In genomic region chr17:18042969-18043368, GRCh38 we compare ENCODE assay signal across 23 cellular contexts. TPM values are rescaled to one million over a fixed set of nuclear protein-coding genes. Genes with fewer than 3 reads are reported as not detected.
DNase-seq lines count a peak whose midpoint lies in the region; ATAC-seq and TF ChIP-seq lines count a peak whose summit lies in the region.
"Had no signal": no experiment of that assay in that cellular context is flagged by ENCODE, and none has a peak within 500 bp of the region (broad histone marks: within the 10 kb centered on the region; RNA-seq: fewer than 3 reads in every experiment).

No MANE protein-coding gene starts in this region.

- H3K27ac ChIP-seq in Karpas-422 (ENCODE audit: low read length) = no peak overlapping the region
- H3K27ac ChIP-seq: 22Rv1; BLaER1 treated with 17β-estradiol and CSF1 and Interleukin-3, amounts not matched to agents 10 nM and 100 nM had no signal

- peaks cover 15% of the 10 kb centered on the region for H3K27me3 Mint-ChIP-seq in brain
- H3K27me3 Mint-ChIP-seq in progenitor cell of endocrine pancreas = peaks cover 2% of the 10 kb centered on the region

- H3K4me3 Mint-ChIP-seq in brain = peak overlapping the region; percentile 48 to 94 (median 85)
- peak overlapping the region; percentile 7 for H3K4me3 Mint-ChIP-seq in progenitor cell of endocrine pancreas (ENCODE audit: low read depth)
- H3K4me3 Mint-ChIP-seq: H9 had no signal

- H3K36me3 ChIP-seq in Karpas-422 (ENCODE audit: insufficient read depth, low read length) = peaks cover 7% of the 10 kb centered on the region; the same call in 1 of the 2 replicates

- H3K4me2 ChIP-seq in Karpas-422 (ENCODE audit: low read depth, low read length, poor library complexity, severe bottlenecking) = peak overlapping the region; percentile 89

- H3K4me1 Mint-ChIP-seq in brain = peaks cover 42% of the 10 kb centered on the region
- peaks cover 26% of the 10 kb centered on the region for H3K4me1 Mint-ChIP-seq in progenitor cell of endocrine pancreas (ENCODE audit: low read depth)

- H4K20me1 ChIP-seq in Karpas-422 (ENCODE audit: insufficient read depth, low read depth, low read length) = no peaks in the 10 kb centered on the region

- H3K36me3 Mint-ChIP-seq in brain (peaks cover 27% of the 10 kb centered on the region), progenitor cell of endocrine pancreas (ENCODE audit: insufficient read depth) (peaks cover 4% of the 10 kb centered on the region)

- no peaks in the 10 kb centered on the region for H3K9me2 ChIP-seq in Karpas-422 (replicated peaks; ENCODE audit: insufficient read depth, low read length)

- DNase-seq in NCI-H82 (lab: John Stamatoyannopoulos, UW) (peak; percentile 39), NCI-H82 treated with DMSO at 0.1 percent for 48 hours (lab: John Stamatoyannopoulos, UW; ENCODE audit: unreplicated experiment) (no peak), Karpas-422 (no peak), progenitor cell of endocrine pancreas (ENCODE audit: low spot score, unreplicated experiment) (no peak), SHP77 treated with DMSO at 0.1 percent for 48 hours (lab: John Stamatoyannopoulos, UW) (no peak), left colon (no peak), NCI-H2196 treated with DMSO at 0.1 percent for 48 hours (lab: John Stamatoyannopoulos, UW; ENCODE audit: unreplicated experiment) (no peak)
- DNase-seq: Calu3; CD8-positive, alpha-beta memory T cell; DMS153; H9; KG1; NCI-H1694; NCI-H2081; NCI-H2171; NCI-H524 treated with DMSO at 0.1 percent for 48 hours; Right ventricle myocardium superior had no signal

- H2AFZ ChIP-seq in Karpas-422 (ENCODE audit: low read length) = no peak overlapping the region
- H2AFZ ChIP-seq: GM23248 had no signal

- peaks cover 0 to 7% (median 0%) of the 10 kb centered on the region in 5 experiments for H3K9me3 Mint-ChIP-seq in brain
- H3K9me3 Mint-ChIP-seq in progenitor cell of endocrine pancreas (ENCODE audit: low read depth) = no peaks in the 10 kb centered on the region
- H3K9me3 Mint-ChIP-seq: CD8-positive, alpha-beta memory T cell; H9 had no signal

- no peak overlapping the region for H3K9ac ChIP-seq in Karpas-422 (ENCODE audit: low read length)

- TF ChIP-seq CTCF in brain (conservative IDR thresholded peaks at IDR 0.05) (no peak), progenitor cell of endocrine pancreas (IDR thresholded peaks at IDR 0.05; ENCODE audit: unreplicated experiment) (no peak)

- intact Hi-C loops in left colon (cut with DNase I, micrococcal nuclease) = no loop called here

- peaks cover 65% of the 10 kb centered on the region for H3K79me2 ChIP-seq in Karpas-422 (ENCODE audit: low read length)

- no peaks in the 10 kb centered on the region for H3K27me3 ChIP-seq in Karpas-422 (ENCODE audit: low read length)
- H3K27me3 ChIP-seq: BLaER1 treated with 17β-estradiol and CSF1 and Interleukin-3, amounts not matched to agents 10 nM and 100 nM had no signal

- no peak for ATAC-seq in left colon
- ATAC-seq: HepG2, PC-3 had no signal

- no peak overlapping the region for H3K4me3 ChIP-seq in Karpas-422 (ENCODE audit: low read length)
- H3K4me3 ChIP-seq: BLaER1 treated with 17β-estradiol and CSF1 and Interleukin-3, amounts not matched to agents 10 nM and 100 nM had no signal

- H3K9me3 ChIP-seq in Karpas-422 (ENCODE audit: low read length) = no peaks in the 10 kb centered on the region
- H3K9me3 ChIP-seq: BLaER1 treated with 17β-estradiol and CSF1 and Interleukin-3, amounts not matched to agents 10 nM and 100 nM had no signal

- peak overlapping the region in 3 of 5 experiments; percentile 11 to 41 (median 28) for H3K27ac Mint-ChIP-seq in brain
- H3K27ac Mint-ChIP-seq in progenitor cell of endocrine pancreas = peak overlapping the region; percentile 67
- H3K27ac Mint-ChIP-seq: H9 had no signal

- H3K4me1 ChIP-seq in Karpas-422 (ENCODE audit: low read length) = peaks cover 41% of the 10 kb centered on the region

RNA-seq across cellular contexts. Expression of gene GID4, which starts 3.8 kb away (rescaled TPM):
- 7.8 and 8.9 TPM in 2 replicates for total RNA-seq in Karpas-422 (2014; rRNA removed; shearing (Covaris generic); ENCODE audit: low replicate concordance)
- polyA plus RNA-seq in brain (ENCODE audit: insufficient read depth, low read depth, low replicate concordance) = 9.5 TPM
- total RNA-seq in progenitor cell of endocrine pancreas (10.2 and 12.1 TPM in 2 replicates), left colon (1 to 10 TPM; 4.7 to 7.0 TPM)

RNA-seq across cellular contexts. Expression of gene ATPAF2, which starts 4.0 kb away (rescaled TPM):
- total RNA-seq in Karpas-422 (2014; rRNA removed; shearing (Covaris generic); ENCODE audit: low replicate concordance) = 38.8 and 49.7 TPM in 2 replicates
- 41.0 TPM for polyA plus RNA-seq in brain (ENCODE audit: insufficient read depth, low read depth, low replicate concordance)
- total RNA-seq in progenitor cell of endocrine pancreas (25.3 and 31.5 TPM in 2 replicates), left colon (10 to 100 TPM; 29.0 to 32.0 TPM)

RNA-seq across cellular contexts. Expression of gene DRG2, which starts 44.8 kb away (rescaled TPM):
- 21.5 and 26.3 TPM in 2 replicates for total RNA-seq in Karpas-422 (2014; rRNA removed; shearing (Covaris generic); ENCODE audit: low replicate concordance)
- polyA plus RNA-seq in brain (ENCODE audit: insufficient read depth, low read depth, low replicate concordance) = 62.1 TPM
- total RNA-seq in progenitor cell of endocrine pancreas = 42.9 and 49.3 TPM in 2 replicates
- 10 to 100 TPM; 25.4 to 29.3 TPM for total RNA-seq in left colon
